9 cellular contexts compared by ENCODE assay signal in genomic region chr12:3803865-3804472, GRCh38. TPM values are rescaled to one million over a fixed set of nuclear protein-coding genes. Genes with fewer than 3 reads are reported as not detected.
DNase-seq lines count a peak whose midpoint lies in the region; ATAC-seq and TF ChIP-seq lines count a peak whose summit lies in the region.
"Had no signal": no experiment of that assay in that cellular context is flagged by ENCODE, and none has a peak within 500 bp of the region (broad histone marks: within the 10 kb centered on the region; RNA-seq: fewer than 3 reads in every experiment).

No MANE protein-coding gene starts in this region.

- ATAC-seq in mucosa of descending colon (peak; percentile 87), GM21423 (IDR thresholded peaks at IDR 0.05; ENCODE audit: unreplicated experiment) (no peak)

- H3K4me1 Mint-ChIP-seq in endothelial cell (ENCODE audit: unreplicated experiment) = no peaks in the 10 kb centered on the region

- no peaks in the 10 kb centered on the region for H3K27me3 Mint-ChIP-seq in endothelial cell (ENCODE audit: unreplicated experiment)
- H3K27me3 Mint-ChIP-seq: activated naive CD4-positive, alpha-beta T cell treated with anti-CD3 and anti-CD28 coated beads, Interleukin-2, amount 50 U/mL, for 24 hours had no signal

- H3K27ac Mint-ChIP-seq in endothelial cell (ENCODE audit: unreplicated experiment) = no peak overlapping the region
- H3K27ac Mint-ChIP-seq: activated naive CD4-positive, alpha-beta T cell treated with anti-CD3 and anti-CD28 coated beads, Interleukin-2, amount 50 U/mL, for 24 hours had no signal

- TF ChIP-seq CTCF in endothelial cell (IDR thresholded peaks at IDR 0.05; ENCODE audit: unreplicated experiment) (peak; percentile 69), mucosa of descending colon (IDR thresholded peaks at IDR 0.05) (peak; percentile 59)

- intact Hi-C loops in mucosa of descending colon (cut with DNase I, micrococcal nuclease) = loop anchor here (10.0 kb wide), 2 partner anchors 499 to 509 kb away; no protein-coding TSS in a partner anchor

- no peaks in the 10 kb centered on the region for H3K36me3 Mint-ChIP-seq in endothelial cell (ENCODE audit: low read depth, unreplicated experiment)

- H3K9me3 Mint-ChIP-seq in endothelial cell (ENCODE audit: unreplicated experiment) = no peaks in the 10 kb centered on the region
- H3K9me3 Mint-ChIP-seq: activated naive CD4-positive, alpha-beta T cell treated with anti-CD3 and anti-CD28 coated beads, Interleukin-2, amount 50 U/mL, for 24 hours had no signal

- no peak overlapping the region for H3K4me3 ChIP-seq in mucosa of descending colon

- no peaks in the 10 kb centered on the region for H3K4me1 ChIP-seq in mucosa of descending colon (ENCODE audit: low read depth)

- peak; percentile 70 for DNase-seq in DMS 273 (lab: John Stamatoyannopoulos, UW; ENCODE audit: unreplicated experiment)
- peak; percentile 41 for DNase-seq in HS-27A (ENCODE audit: low read depth)
- DNase-seq in NOMO-1 treated with DMSO at 0.1 percent for 48 hours (lab: John Stamatoyannopoulos, UW; ENCODE audit: unreplicated experiment) = peak; percentile 64
- peak; percentile 81 for DNase-seq in activated CD8-positive, alpha-beta memory T cell treated with anti-CD3 and anti-CD28 coated beads for 24 hours
- DNase-seq in endothelial cell (ENCODE audit: low spot score) = peak; percentile 65
- DNase-seq in mucosa of descending colon = peak in 2 of 3 donors; percentile 72 to 93
- DNase-seq in stimulated activated CD8-positive, alpha-beta memory T cell treated with anti-CD3 and anti-CD28 coated beads, Interleukin-4, amount 100 ng/mL, for 24 hours (ENCODE audit: low read depth) = peak; percentile 51

- H3K36me3 ChIP-seq in mucosa of descending colon (ENCODE audit: low read depth) = no peaks in the 10 kb centered on the region

- no peaks in the 10 kb centered on the region for H3K9me3 ChIP-seq in mucosa of descending colon

- H3K4me3 Mint-ChIP-seq in endothelial cell (ENCODE audit: unreplicated experiment) = no peak overlapping the region
- H3K4me3 Mint-ChIP-seq: activated naive CD4-positive, alpha-beta T cell treated with anti-CD3 and anti-CD28 coated beads, Interleukin-2, amount 50 U/mL, for 24 hours had no signal

RNA-seq across cellular contexts. Expression of gene CRACR2A, which starts 51.1 kb away (rescaled TPM):
- total RNA-seq in endothelial cell (ENCODE audit: unreplicated experiment) (6.5 TPM), mucosa of descending colon (10 to 100 TPM; 26.9 to 72.5 (median 69.7) TPM)
